Comparison of ENCODE assay signal across 22 cellular contexts in the genomic region with DNA sequence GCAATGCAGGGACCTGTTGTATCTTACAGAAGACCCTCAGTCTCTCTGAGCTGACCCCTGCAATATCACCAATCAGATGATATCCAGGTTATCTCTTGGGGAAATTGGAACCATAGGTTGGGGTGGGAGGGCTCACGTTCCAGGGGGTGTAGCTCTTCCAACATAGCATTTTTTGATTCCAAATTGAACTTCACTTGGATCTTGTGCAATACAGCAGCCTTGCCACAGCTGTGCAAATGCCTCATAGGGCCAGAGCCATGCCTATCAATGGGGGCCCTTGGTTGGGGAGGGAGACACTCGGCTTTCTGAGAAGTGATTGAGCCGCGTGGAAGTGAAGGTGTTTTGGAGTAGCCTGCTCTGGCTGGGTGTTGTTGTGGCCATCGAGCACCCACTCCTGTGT.
"Had no signal": no experiment of that assay in that cellular context is flagged by ENCODE, and none has a peak within 500 bp of the region (broad histone marks: within the 10 kb centered on the region; RNA-seq: fewer than 3 reads in every experiment).

No MANE protein-coding gene starts in this region.

- H3K36me3 ChIP-seq: esophagus squamous epithelium, gastroesophageal sphincter, pancreas, thoracic aorta, transverse colon had no signal

- H3K27me3 ChIP-seq: esophagus squamous epithelium, gastroesophageal sphincter, pancreas, transverse colon had no signal

- H3K4me3 ChIP-seq: esophagus squamous epithelium, gastroesophageal sphincter, pancreas, skin epidermis, thoracic aorta, transverse colon had no signal

- H3K9me3 Mint-ChIP-seq: effector memory CD8-positive, alpha-beta T cell had no signal

- H3K4me1 Mint-ChIP-seq: natural killer cell; neural crest cell; stimulated activated naive B cell treated with anti-CD40 and anti-IgM and Interleukin-4, amounts not matched to agents 10 μg/mL and 1 μg/mL and 100 μg/mL, for 72 hours; stimulated activated naive CD8-positive, alpha-beta T cell treated with anti-CD3 and anti-CD28 coated beads, Interleukin-15, amount 100 ng/mL, for 72 hours had no signal

- H3K27ac Mint-ChIP-seq: effector memory CD8-positive, alpha-beta T cell; mesothelial cell of epicardium; natural killer cell; progenitor cell of endocrine pancreas; stimulated activated naive B cell treated with anti-CD40 and anti-IgM and Interleukin-4, amounts not matched to agents 10 μg/mL and 1 μg/mL and 100 μg/mL, for 72 hours; stimulated activated naive CD8-positive, alpha-beta T cell treated with anti-CD3 and anti-CD28 coated beads, Interleukin-15, amount 100 ng/mL, for 72 hours had no signal

- H3K27ac ChIP-seq: esophagus squamous epithelium, gastroesophageal sphincter, pancreas, skin epidermis, thoracic aorta, transverse colon had no signal

- H3K36me3 Mint-ChIP-seq: mesothelial cell of epicardium; natural killer cell; stimulated activated naive B cell treated with anti-CD40 and anti-IgM and Interleukin-4, amounts not matched to agents 10 μg/mL and 1 μg/mL and 100 μg/mL, for 72 hours had no signal

- H3K4me3 Mint-ChIP-seq: effector memory CD8-positive, alpha-beta T cell; mesothelial cell of epicardium; natural killer cell; neural crest cell; stimulated activated naive B cell treated with anti-CD40 and anti-IgM and Interleukin-4, amounts not matched to agents 10 μg/mL and 1 μg/mL and 100 μg/mL, for 72 hours; stimulated activated naive CD8-positive, alpha-beta T cell treated with anti-CD3 and anti-CD28 coated beads, Interleukin-15, amount 100 ng/mL, for 72 hours had no signal

- ATAC-seq: effector memory CD8-positive, alpha-beta T cell; gastroesophageal sphincter; left lobe of liver; natural killer cell; pancreas; sciatic nerve; stimulated activated naive B cell treated with anti-CD40 and anti-IgM and Interleukin-4, amounts not matched to agents 10 μg/mL and 1 μg/mL and 100 μg/mL, for 72 hours; stimulated activated naive CD8-positive, alpha-beta T cell treated with anti-CD3 and anti-CD28 coated beads, Interleukin-15, amount 100 ng/mL, for 72 hours had no signal

- H3K9me3 ChIP-seq: esophagus squamous epithelium, gastroesophageal sphincter, pancreas, thoracic aorta, transverse colon had no signal

- H3K4me1 ChIP-seq: gastroesophageal sphincter, pancreas, transverse colon had no signal

- DNase-seq: effector memory CD8-positive, alpha-beta T cell; esophagus squamous epithelium; foreskin fibroblast; glutamatergic neuron; islet precursor cell; mammary epithelial cell; natural killer cell; nucleus accumbens; pancreas; stimulated activated CD4-positive, alpha-beta T cell treated with anti-CD3 and anti-CD28 coated beads, Interleukin-2, amount 100 ng/mL, for 24 hours; stimulated activated CD4-positive, alpha-beta T cell treated with anti-CD3 and anti-CD28 coated beads, Interleukin-4, amount 100 ng/mL, for 4 hours; stimulated activated naive B cell treated with anti-CD40 and anti-IgM and Interleukin-4, amounts not matched to agents 10 μg/mL and 1 μg/mL and 100 μg/mL, for 72 hours; stimulated activated naive CD8-positive, alpha-beta T cell treated with anti-CD3 and anti-CD28 coated beads, Interleukin-15, amount 100 ng/mL, for 72 hours; transverse colon had no signal
